Comparison of ENCODE assay signal across 1 cellular context in the genomic region with DNA sequence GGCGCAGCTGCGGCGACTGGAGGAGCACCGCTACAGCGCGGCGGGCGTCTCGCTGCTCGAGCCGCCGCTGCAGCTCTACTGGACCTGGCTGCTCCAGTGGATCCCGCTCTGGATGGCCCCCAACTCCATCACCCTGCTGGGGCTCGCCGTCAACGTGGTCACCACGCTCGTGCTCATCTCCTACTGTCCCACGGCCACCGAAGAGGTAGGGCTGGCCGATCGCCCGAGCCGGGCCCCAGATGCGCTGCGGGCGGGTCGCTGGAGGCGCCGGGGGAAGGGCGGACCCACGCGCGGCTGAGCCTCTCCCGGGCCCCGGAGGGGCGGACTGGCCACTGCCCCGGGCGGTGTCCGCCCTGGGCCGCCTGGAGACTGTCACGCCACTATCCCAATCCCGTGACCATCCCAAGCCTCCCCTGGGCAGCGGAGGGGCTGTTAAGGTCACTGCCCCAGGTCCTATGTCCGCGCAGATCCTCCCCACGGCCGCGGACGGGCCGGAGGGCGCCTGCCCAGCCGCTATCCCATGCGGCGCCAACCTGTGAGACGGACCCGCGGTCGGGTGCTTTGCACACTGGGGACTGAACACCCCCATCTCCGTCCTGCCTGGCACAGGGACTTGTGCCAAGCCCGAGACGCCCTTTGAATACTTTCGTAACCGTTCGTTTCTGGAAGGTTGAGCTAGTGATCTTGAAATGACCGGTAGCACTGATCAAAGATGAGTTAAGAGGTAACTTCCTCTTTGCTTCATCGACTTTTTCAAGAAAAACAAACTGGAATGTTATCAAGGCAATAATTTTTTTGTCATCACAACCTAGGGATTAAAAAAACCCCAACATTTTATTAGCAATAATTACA.
A peak's percentile ranks its signal among the peaks of the same experiment; 100 is the strongest.
TF ChIP-seq lines count a peak whose summit lies in the region.

No MANE protein-coding gene starts in this region.

TF ChIP-seq in HepG2, 621 proteins besides CTCF, POLR2A, EP300 and RAD21 (continued from another document and continues in another):
- TF ChIP-seq, protein P1, sequence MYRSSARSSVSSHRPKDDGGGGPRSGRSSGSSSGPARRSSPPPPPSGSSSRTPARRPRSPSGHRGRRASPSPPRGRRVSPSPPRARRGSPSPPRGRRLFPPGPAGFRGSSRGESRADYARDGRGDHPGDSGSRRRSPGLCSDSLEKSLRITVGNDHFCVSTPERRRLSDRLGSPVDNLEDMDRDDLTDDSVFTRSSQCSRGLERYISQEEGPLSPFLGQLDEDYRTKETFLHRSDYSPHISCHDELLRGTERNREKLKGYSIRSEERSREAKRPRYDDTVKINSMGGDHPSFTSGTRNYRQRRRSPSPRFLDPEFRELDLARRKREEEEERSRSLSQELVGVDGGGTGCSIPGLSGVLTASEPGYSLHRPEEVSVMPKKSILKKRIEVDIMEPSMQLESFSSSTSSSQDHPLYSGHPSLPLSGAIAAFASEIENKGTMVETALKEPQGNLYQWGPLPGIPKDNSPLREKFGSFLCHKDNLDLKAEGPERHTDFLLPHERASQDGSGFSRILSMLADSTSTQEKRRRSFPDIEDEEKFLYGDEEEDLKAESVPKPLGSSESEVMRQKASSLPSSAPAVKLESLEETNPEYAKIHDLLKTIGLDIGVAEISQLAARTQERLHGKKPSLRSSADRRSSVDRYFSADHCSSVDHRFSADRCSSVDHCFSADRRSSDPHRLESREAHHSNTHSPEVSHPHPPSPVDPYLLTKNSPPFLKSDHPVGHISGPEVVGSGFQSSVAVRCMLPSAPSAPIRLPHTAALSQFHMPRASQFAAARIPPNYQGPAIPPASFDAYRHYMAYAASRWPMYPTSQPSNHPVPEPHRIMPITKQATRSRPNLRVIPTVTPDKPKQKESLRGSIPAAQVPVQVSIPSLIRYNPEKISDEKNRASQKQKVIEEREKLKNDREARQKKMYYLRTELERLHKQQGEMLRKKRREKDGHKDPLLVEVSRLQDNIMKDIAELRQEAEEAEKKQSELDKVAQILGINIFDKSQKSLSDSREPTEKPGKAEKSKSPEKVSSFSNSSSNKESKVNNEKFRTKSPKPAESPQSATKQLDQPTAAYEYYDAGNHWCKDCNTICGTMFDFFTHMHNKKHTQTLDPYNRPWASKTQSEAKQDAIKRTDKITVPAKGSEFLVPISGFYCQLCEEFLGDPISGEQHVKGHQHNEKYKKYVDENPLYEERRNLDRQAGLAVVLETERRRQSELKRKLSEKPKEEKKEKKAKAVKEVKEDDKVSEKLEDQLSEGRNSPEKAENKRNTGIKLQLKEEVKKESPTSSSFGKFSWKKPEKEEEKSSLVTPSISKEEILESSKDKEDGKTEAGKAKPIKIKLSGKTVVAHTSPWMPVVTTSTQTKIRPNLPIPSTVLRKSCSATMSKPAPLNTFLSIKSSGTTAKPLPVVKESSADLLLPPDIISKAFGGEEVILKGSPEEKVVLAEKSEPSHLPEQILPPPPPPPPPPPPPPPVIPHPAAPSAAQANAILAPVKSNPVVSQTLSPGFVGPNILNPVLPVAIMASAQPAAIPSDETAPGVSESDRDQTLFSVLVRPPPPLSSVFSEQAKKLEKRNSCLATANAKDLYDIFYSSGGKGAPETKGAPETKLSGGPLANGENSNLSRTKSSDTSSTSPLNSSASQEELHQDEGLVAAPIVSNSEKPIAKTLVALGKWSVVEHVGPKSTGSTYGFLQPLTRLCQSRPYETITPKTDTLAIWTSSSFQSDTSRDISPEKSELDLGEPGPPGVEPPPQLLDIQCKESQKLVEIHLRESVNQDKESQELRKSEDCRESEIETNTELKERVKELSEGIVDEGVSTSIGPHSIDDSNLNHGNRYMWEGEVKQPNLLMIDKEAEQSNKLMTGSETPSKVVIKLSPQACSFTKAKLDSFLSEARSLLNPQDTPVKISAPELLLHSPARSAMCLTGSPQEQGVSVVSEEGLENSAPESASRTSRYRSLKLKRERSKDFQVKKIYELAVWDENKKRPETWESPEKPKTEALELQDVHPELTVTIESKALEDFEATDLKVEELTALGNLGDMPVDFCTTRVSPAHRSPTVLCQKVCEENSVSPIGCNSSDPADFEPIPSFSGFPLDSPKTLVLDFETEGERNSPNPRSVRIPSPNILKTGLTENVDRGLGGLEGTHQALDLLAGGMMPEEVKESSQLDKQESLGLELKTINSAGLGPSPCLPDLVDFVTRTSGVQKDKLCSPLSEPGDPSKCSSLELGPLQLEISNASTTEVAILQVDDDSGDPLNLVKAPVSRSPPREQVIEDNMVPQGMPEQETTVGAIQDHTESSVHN (CRISPR knock-in tag; IDR thresholded peaks at IDR 0.05): no peak
- TF ChIP-seq, protein P2, sequence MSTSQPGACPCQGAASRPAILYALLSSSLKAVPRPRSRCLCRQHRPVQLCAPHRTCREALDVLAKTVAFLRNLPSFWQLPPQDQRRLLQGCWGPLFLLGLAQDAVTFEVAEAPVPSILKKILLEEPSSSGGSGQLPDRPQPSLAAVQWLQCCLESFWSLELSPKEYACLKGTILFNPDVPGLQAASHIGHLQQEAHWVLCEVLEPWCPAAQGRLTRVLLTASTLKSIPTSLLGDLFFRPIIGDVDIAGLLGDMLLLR (CRISPR knock-in tag; IDR thresholded peaks at IDR 0.05): no peak
- TF ChIP-seq, protein P3, sequence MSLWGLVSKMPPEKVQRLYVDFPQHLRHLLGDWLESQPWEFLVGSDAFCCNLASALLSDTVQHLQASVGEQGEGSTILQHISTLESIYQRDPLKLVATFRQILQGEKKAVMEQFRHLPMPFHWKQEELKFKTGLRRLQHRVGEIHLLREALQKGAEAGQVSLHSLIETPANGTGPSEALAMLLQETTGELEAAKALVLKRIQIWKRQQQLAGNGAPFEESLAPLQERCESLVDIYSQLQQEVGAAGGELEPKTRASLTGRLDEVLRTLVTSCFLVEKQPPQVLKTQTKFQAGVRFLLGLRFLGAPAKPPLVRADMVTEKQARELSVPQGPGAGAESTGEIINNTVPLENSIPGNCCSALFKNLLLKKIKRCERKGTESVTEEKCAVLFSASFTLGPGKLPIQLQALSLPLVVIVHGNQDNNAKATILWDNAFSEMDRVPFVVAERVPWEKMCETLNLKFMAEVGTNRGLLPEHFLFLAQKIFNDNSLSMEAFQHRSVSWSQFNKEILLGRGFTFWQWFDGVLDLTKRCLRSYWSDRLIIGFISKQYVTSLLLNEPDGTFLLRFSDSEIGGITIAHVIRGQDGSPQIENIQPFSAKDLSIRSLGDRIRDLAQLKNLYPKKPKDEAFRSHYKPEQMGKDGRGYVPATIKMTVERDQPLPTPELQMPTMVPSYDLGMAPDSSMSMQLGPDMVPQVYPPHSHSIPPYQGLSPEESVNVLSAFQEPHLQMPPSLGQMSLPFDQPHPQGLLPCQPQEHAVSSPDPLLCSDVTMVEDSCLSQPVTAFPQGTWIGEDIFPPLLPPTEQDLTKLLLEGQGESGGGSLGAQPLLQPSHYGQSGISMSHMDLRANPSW (CRISPR knock-in tag; IDR thresholded peaks at IDR 0.05; ENCODE audit: borderline replicate concordance): no peak
- TF ChIP-seq, protein P4, sequence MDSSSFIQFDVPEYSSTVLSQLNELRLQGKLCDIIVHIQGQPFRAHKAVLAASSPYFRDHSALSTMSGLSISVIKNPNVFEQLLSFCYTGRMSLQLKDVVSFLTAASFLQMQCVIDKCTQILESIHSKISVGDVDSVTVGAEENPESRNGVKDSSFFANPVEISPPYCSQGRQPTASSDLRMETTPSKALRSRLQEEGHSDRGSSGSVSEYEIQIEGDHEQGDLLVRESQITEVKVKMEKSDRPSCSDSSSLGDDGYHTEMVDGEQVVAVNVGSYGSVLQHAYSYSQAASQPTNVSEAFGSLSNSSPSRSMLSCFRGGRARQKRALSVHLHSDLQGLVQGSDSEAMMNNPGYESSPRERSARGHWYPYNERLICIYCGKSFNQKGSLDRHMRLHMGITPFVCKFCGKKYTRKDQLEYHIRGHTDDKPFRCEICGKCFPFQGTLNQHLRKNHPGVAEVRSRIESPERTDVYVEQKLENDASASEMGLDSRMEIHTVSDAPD (CRISPR knock-in tag; IDR thresholded peaks at IDR 0.05): no peak
- TF ChIP-seq, protein P5, sequence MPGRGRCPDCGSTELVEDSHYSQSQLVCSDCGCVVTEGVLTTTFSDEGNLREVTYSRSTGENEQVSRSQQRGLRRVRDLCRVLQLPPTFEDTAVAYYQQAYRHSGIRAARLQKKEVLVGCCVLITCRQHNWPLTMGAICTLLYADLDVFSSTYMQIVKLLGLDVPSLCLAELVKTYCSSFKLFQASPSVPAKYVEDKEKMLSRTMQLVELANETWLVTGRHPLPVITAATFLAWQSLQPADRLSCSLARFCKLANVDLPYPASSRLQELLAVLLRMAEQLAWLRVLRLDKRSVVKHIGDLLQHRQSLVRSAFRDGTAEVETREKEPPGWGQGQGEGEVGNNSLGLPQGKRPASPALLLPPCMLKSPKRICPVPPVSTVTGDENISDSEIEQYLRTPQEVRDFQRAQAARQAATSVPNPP (CRISPR knock-in tag; IDR thresholded peaks at IDR 0.05): no peak
- TF ChIP-seq ZNF431 (CRISPR knock-in tag; IDR thresholded peaks at IDR 0.05; ENCODE audit: borderline replicate concordance, low read depth): no peak
- TF ChIP-seq KMT2A (CRISPR knock-in tag; IDR thresholded peaks at IDR 0.05): peak; percentile 62
- no peak for TF ChIP-seq NR2F6 (IDR thresholded peaks at IDR 0.05)
- no peak for TF ChIP-seq NR2F6 (CRISPR knock-in tag; IDR thresholded peaks at IDR 0.05)
- TF ChIP-seq KAT7 (CRISPR knock-in tag; IDR thresholded peaks at IDR 0.05; ENCODE audit: borderline replicate concordance): no peak
- TF ChIP-seq, protein P6, sequence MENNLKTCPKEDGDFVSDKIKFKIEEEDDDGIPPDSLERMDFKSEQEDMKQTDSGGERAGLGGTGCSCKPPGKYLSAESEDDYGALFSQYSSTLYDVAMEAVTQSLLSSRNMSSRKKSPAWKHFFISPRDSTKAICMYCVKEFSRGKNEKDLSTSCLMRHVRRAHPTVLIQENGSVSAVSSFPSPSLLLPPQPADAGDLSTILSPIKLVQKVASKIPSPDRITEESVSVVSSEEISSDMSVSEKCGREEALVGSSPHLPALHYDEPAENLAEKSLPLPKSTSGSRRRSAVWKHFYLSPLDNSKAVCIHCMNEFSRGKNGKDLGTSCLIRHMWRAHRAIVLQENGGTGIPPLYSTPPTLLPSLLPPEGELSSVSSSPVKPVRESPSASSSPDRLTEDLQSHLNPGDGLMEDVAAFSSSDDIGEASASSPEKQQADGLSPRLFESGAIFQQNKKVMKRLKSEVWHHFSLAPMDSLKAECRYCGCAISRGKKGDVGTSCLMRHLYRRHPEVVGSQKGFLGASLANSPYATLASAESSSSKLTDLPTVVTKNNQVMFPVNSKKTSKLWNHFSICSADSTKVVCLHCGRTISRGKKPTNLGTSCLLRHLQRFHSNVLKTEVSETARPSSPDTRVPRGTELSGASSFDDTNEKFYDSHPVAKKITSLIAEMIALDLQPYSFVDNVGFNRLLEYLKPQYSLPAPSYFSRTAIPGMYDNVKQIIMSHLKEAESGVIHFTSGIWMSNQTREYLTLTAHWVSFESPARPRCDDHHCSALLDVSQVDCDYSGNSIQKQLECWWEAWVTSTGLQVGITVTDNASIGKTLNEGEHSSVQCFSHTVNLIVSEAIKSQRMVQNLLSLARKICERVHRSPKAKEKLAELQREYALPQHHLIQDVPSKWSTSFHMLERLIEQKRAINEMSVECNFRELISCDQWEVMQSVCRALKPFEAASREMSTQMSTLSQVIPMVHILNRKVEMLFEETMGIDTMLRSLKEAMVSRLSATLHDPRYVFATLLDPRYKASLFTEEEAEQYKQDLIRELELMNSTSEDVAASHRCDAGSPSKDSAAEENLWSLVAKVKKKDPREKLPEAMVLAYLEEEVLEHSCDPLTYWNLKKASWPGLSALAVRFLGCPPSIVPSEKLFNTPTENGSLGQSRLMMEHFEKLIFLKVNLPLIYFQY (CRISPR knock-in tag; IDR thresholded peaks at IDR 0.05; ENCODE audit: borderline replicate concordance): no peak
- no peak for TF ChIP-seq ZNF207 (IDR thresholded peaks at IDR 0.05; ENCODE audit: borderline replicate concordance)
- no peak for TF ChIP-seq KDM5A (IDR thresholded peaks at IDR 0.05; ENCODE audit: borderline replicate concordance, low read length)
- TF ChIP-seq, protein P7, sequence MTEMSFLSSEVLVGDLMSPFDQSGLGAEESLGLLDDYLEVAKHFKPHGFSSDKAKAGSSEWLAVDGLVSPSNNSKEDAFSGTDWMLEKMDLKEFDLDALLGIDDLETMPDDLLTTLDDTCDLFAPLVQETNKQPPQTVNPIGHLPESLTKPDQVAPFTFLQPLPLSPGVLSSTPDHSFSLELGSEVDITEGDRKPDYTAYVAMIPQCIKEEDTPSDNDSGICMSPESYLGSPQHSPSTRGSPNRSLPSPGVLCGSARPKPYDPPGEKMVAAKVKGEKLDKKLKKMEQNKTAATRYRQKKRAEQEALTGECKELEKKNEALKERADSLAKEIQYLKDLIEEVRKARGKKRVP (CRISPR knock-in tag; IDR thresholded peaks at IDR 0.05): no peak
- TF ChIP-seq, protein P8, sequence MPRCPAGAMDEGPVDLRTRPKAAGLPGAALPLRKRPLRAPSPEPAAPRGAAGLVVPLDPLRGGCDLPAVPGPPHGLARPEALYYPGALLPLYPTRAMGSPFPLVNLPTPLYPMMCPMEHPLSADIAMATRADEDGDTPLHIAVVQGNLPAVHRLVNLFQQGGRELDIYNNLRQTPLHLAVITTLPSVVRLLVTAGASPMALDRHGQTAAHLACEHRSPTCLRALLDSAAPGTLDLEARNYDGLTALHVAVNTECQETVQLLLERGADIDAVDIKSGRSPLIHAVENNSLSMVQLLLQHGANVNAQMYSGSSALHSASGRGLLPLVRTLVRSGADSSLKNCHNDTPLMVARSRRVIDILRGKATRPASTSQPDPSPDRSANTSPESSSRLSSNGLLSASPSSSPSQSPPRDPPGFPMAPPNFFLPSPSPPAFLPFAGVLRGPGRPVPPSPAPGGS (CRISPR knock-in tag; IDR thresholded peaks at IDR 0.05): no peak
- no peak for TF ChIP-seq NFYC (CRISPR knock-in tag; IDR thresholded peaks at IDR 0.05)
- no peak for TF ChIP-seq ZNF253 (CRISPR knock-in tag; IDR thresholded peaks at IDR 0.05; ENCODE audit: borderline replicate concordance)
- TF ChIP-seq CCDC6 (CRISPR knock-in tag; IDR thresholded peaks at IDR 0.05): no peak
- no peak for TF ChIP-seq NFIC (IDR thresholded peaks at IDR 0.05; ENCODE audit: low read length)
- TF ChIP-seq SALL1 (CRISPR knock-in tag; IDR thresholded peaks at IDR 0.05): peak; percentile 55
- TF ChIP-seq NFIB (CRISPR knock-in tag; IDR thresholded peaks at IDR 0.05; ENCODE audit: borderline replicate concordance): no peak
- TF ChIP-seq, protein P9, sequence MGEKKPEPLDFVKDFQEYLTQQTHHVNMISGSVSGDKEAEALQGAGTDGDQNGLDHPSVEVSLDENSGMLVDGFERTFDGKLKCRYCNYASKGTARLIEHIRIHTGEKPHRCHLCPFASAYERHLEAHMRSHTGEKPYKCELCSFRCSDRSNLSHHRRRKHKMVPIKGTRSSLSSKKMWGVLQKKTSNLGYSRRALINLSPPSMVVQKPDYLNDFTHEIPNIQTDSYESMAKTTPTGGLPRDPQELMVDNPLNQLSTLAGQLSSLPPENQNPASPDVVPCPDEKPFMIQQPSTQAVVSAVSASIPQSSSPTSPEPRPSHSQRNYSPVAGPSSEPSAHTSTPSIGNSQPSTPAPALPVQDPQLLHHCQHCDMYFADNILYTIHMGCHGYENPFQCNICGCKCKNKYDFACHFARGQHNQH (CRISPR knock-in tag; IDR thresholded peaks at IDR 0.05): no peak
